Comparison of ENCODE assay signal across 9 cellular contexts in the genomic region with DNA sequence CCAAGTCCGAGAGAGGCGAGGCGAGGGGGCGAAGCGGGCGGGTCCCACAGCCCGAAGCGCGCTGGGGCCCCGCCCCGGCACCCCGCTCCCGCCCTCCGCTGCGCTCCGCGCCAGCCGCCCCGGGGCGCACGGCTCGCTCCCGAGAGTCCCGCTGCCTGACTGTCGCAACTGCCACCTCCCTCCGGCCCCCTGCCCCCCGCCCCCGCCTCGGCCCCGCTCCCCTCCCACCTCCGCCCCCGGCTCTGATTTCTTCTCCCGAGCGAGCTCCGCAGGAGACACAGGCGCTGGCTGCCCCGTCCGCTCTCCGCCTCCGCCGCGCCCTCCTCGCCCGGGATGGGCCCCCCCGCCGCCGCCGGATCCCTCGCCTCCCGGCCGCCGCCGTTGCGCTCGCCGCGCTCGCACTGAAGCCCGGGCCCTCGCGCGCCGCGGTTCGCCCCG. TPM values are rescaled to one million over a fixed set of nuclear protein-coding genes. Genes with fewer than 3 reads are reported as not detected.
DNase-seq lines count a peak whose midpoint lies in the region; ATAC-seq, FAIRE-seq and TF ChIP-seq lines count a peak whose summit lies in the region.
"Had no signal": no experiment of that assay in that cellular context is flagged by ENCODE, and none has a peak within 500 bp of the region (broad histone marks: within the 10 kb centered on the region; RNA-seq: fewer than 3 reads in every experiment).

Gene WNT6, plus strand, starts transcription at position 250 of the 438 bp plus-strand sequence. CDS start 233 bp downstream, outside the sequence.

- no peaks in the 10 kb centered on the region for H3K36me3 Mint-ChIP-seq in T-helper 2 cell treated with Interferon-gamma antibody and Interleukin-4, amounts not matched to agents 5 μg/mL and 100 μg/mL, for 36 hours (ENCODE audit: low read depth)
- no peaks in the 10 kb centered on the region for H3K36me3 Mint-ChIP-seq in activated naive CD8-positive, alpha-beta T cell treated with anti-CD3 and anti-CD28 coated beads for 36 hours

- peak within 1 kb of the TSS; percentile 73 for H3K4me2 ChIP-seq in keratinocyte (ENCODE audit: control insufficient read depth, extremely low read depth, insufficient read depth, low read depth, low read length)

- peak within 1 kb of the TSS; percentile 34 for H3K4me3 Mint-ChIP-seq in T-helper 2 cell treated with Interferon-gamma antibody and Interleukin-4, amounts not matched to agents 5 μg/mL and 100 μg/mL, for 36 hours
- H3K4me3 Mint-ChIP-seq in activated naive CD8-positive, alpha-beta T cell treated with anti-CD3 and anti-CD28 coated beads for 36 hours: peak within 1 kb of the TSS; percentile 46

- peaks cover 10% of the 10 kb centered on the region for H3K4me1 ChIP-seq in keratinocyte (ENCODE audit: control insufficient read depth, extremely low read depth, insufficient read depth, low read length)
- H3K4me1 ChIP-seq in stomach: peaks cover 24 to 32% (median 27%) of the 10 kb centered on the region in 4 donors

- H3K4me3 ChIP-seq in keratinocyte (ENCODE audit: control insufficient read depth in 2 of 3, extremely low read depth in 1 of 3, insufficient read depth in 2 of 3, low read depth in 1 of 3, low read length in 3 of 3) (peak within 1 kb of the TSS; percentile 22 to 54 (median 46)), stomach (peak within 1 kb of the TSS; percentile 35 to 51 (median 44))

- intact Hi-C loops in stomach (cut with DNase I; ENCODE audit: low total_unique reads): loop anchor here (10.0 kb wide), 1 partner anchor 155 kb away; no protein-coding TSS in a partner anchor

- H3K9me3 ChIP-seq in keratinocyte (ENCODE audit: control insufficient read depth, low read depth, low read length) (no peaks in the 10 kb centered on the region), stomach (no peaks in the 10 kb centered on the region)

- no peak for ATAC-seq in HG03342 (IDR thresholded peaks at IDR 0.05; ENCODE audit: unreplicated experiment)

- peaks cover 63% of the 10 kb centered on the region for H3K27me3 ChIP-seq in keratinocyte (ENCODE audit: control insufficient read depth, extremely low read depth, insufficient read depth, low read length)
- peaks cover 25 to 100% (median 80%) of the 10 kb centered on the region in 3 donors for H3K27me3 ChIP-seq in stomach

- no peak within 1 kb of the TSS for H2AFZ ChIP-seq in keratinocyte (ENCODE audit: control insufficient read depth, low read length)

- no peak within 1 kb of the TSS for H3K27ac Mint-ChIP-seq in T-helper 2 cell treated with Interferon-gamma antibody and Interleukin-4, amounts not matched to agents 5 μg/mL and 100 μg/mL, for 36 hours
- H3K27ac Mint-ChIP-seq in activated naive CD8-positive, alpha-beta T cell treated with anti-CD3 and anti-CD28 coated beads for 36 hours: no peak within 1 kb of the TSS

- H3K9ac ChIP-seq in keratinocyte (ENCODE audit: control insufficient read depth, extremely low read depth, insufficient read depth, low read length): peak within 1 kb of the TSS; percentile 2

- TF ChIP-seq EP300 in stomach (IDR thresholded peaks at IDR 0.05): no peak

- H4K20me1 ChIP-seq in keratinocyte (ENCODE audit: control insufficient read depth, extremely low read depth, insufficient read depth, low read length): no peaks in the 10 kb centered on the region

- DNase-seq in T-helper 2 cell treated with Interferon-gamma antibody and Interleukin-4, amounts not matched to agents 5 μg/mL and 100 μg/mL, for 36 hours (ENCODE audit: low spot score): no peak
- DNase-seq in T-helper 2 cell: no peak
- DNase-seq in activated naive CD8-positive, alpha-beta T cell treated with anti-CD3 and anti-CD28 coated beads for 36 hours: no peak
- no peak for DNase-seq in keratinocyte (ENCODE audit: low read depth, low spot score)
- DNase-seq in stomach: no peak
- DNase-seq in stimulated activated CD4-positive, alpha-beta T cell treated with anti-CD3 and anti-CD28 coated beads, Interleukin-4, amount 100 ng/mL, for 1 hour: no peak
- DNase-seq in NCI-H146 treated with DMSO at 0.1 percent for 48 hours (lab: John Stamatoyannopoulos, UW; ENCODE audit: unreplicated experiment): no peak

- no peaks in the 10 kb centered on the region for H3K9me1 ChIP-seq in keratinocyte (ENCODE audit: control insufficient read depth, extremely low read depth, insufficient read depth, low read length)

- no peak for FAIRE-seq in keratinocyte (lab: Jason Lieb, UNC)
- FAIRE-seq: islet of Langerhans had no signal

- 0 to 1% (median 1%) methylated on average over 19 to 66 of the region's 66 CpGs for WGBS in stomach, 5 donors

- peaks cover 6% of the 10 kb centered on the region for H3K4me1 Mint-ChIP-seq in T-helper 2 cell treated with Interferon-gamma antibody and Interleukin-4, amounts not matched to agents 5 μg/mL and 100 μg/mL, for 36 hours (ENCODE audit: low read depth)
- H3K4me1 Mint-ChIP-seq in activated naive CD8-positive, alpha-beta T cell treated with anti-CD3 and anti-CD28 coated beads for 36 hours: peaks cover 15% of the 10 kb centered on the region

- no peak for TF ChIP-seq CTCF in keratinocyte (optimal IDR thresholded peaks at IDR 0.05 in 1 of 3, IDR thresholded peaks at IDR 0.05 in 1 of 3, conservative IDR thresholded peaks at IDR 0.05 in 1 of 3; ENCODE audit: extremely low read depth in 1 of 3, insufficient read depth in 2 of 3, low read length in 3 of 3)
- TF ChIP-seq CTCF in stomach (IDR thresholded peaks at IDR 0.05): no peak

- no peaks in the 10 kb centered on the region for H3K79me2 ChIP-seq in keratinocyte (ENCODE audit: control insufficient read depth, insufficient read depth, low read length)

- no peak for TF ChIP-seq POLR2A in stomach (IDR thresholded peaks at IDR 0.05)

- H3K36me3 ChIP-seq in keratinocyte (ENCODE audit: control insufficient read depth in 2 of 2, extremely low read depth in 1 of 2, insufficient read depth in 2 of 2, low read length in 2 of 2) (no peaks in the 10 kb centered on the region), stomach (no peaks in the 10 kb centered on the region)

- dilution Hi-C loops in keratinocyte (cut with MboI; ENCODE audit: extremely low pct_ligation_motif_present, low sequenced_read_pairs): no loop called here

- H3K27ac ChIP-seq in keratinocyte (ENCODE audit: control insufficient read depth, insufficient read depth, low read length) (no peak within 1 kb of the TSS), stomach (peak within 1 kb of the TSS in 3 of 5 donors; percentile 26 to 51 (median 44))

- no peaks in the 10 kb centered on the region for H3K9me3 Mint-ChIP-seq in T-helper 2 cell treated with Interferon-gamma antibody and Interleukin-4, amounts not matched to agents 5 μg/mL and 100 μg/mL, for 36 hours
- H3K9me3 Mint-ChIP-seq in activated naive CD8-positive, alpha-beta T cell treated with anti-CD3 and anti-CD28 coated beads for 36 hours: no peaks in the 10 kb centered on the region

- peaks cover 82% of the 10 kb centered on the region for H3K27me3 Mint-ChIP-seq in T-helper 2 cell treated with Interferon-gamma antibody and Interleukin-4, amounts not matched to agents 5 μg/mL and 100 μg/mL, for 36 hours (ENCODE audit: low read depth)
- H3K27me3 Mint-ChIP-seq in activated naive CD8-positive, alpha-beta T cell treated with anti-CD3 and anti-CD28 coated beads for 36 hours: peaks cover 92% of the 10 kb centered on the region

RNA-seq across cellular contexts. Expression of gene WNT6, which starts in this region (rescaled TPM):
- under 1 TPM in 1 of 2 experiments, not detected in 1; 0.21 TPM for total RNA-seq in activated naive CD8-positive, alpha-beta T cell treated with anti-CD3 and anti-CD28 coated beads for 36 hours
- polyA plus RNA-seq in keratinocyte: 0.15 TPM in 1 of 3 replicates, not detected in the others
- polyA plus RNA-seq in keratinocyte (2011; ENCODE audit: low read depth): 0.20 TPM
- polyA plus RNA-seq in keratinocyte (2011; cell fraction: cytosol; rRNA removed): 0.12 TPM in 1 of 2 replicates, not detected in the other
- 0.09 and 0.17 TPM in 2 replicates for polyA plus RNA-seq in keratinocyte (2011; cell fraction: nucleus; rRNA removed)
- 0.27 TPM in 1 of 2 replicates, not detected in the other for polyA plus RNA-seq in keratinocyte (2012; ENCODE audit: low replicate concordance)
- not detected in 3 replicates for polyA minus RNA-seq in keratinocyte
- polyA minus RNA-seq in keratinocyte (2011; cell fraction: cytosol; rRNA and poly(A)+ RNA removed): not detected
- not detected in 2 replicates for polyA minus RNA-seq in keratinocyte (2011; cell fraction: nucleus; rRNA and poly(A)+ RNA removed)
- total RNA-seq in stomach: 1 to 10 TPM in 2 of 5 donors, not detected in 3; 1.8 to 3.3 TPM
- 1 to 10 TPM in 1 of 3 donors, under 1 TPM in 2; 0.25 to 2.9 (median 0.76) TPM for polyA plus RNA-seq in stomach
